Comparison of ENCODE assay signal across 11 cellular contexts in the genomic region with DNA sequence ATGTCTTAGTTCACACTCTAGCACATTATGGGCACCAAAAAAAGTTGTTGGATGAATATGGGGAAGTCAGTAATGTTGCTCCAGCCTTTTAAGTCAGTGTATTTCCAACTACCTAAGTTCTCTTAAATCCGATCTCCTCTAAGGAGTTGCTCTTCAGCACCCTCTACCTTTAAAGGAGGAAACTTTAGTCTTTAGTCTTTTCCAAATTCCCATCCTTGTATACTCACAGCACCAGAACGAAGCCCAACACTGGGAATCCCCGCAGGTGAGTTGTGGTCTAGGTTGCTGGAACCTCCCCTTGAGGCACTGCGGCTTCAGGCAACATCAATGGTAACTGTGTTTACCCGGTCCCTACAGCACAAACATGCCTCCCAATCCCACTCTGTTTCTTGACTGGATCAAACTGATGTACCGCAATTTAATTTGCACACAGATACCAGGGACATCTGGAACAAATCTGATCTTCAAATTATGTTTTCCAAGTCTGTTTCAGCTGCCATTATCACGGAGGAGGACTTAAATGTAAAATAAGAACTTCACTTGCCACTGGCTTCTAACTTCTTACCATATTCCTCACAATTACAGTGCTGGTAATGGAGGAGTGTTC.
DNase-seq lines count a peak whose midpoint lies in the region; ATAC-seq, FAIRE-seq and TF ChIP-seq lines count a peak whose summit lies in the region.
"Had no signal": no experiment of that assay in that cellular context is flagged by ENCODE, and none has a peak within 500 bp of the region (broad histone marks: within the 10 kb centered on the region; RNA-seq: fewer than 3 reads in every experiment).

No MANE protein-coding gene starts in this region.

- no peak overlapping the region for H3K4me3 Mint-ChIP-seq in GM23338
- H3K4me3 Mint-ChIP-seq: IgD-negative memory B cell had no signal

- H3K36me3 Mint-ChIP-seq in GM23338 (ENCODE audit: low read depth), result peaks cover 35% of the 10 kb centered on the region

- 0 out of 2 replicates have a peak, but pooled peaks cover 10% of the 10 kb centered on the region for H3F3A ChIP-seq in GM23338 (replicated peaks; ENCODE audit: low read depth)

- H2AFZ ChIP-seq in GM23338 (no peak overlapping the region), endothelial cell of umbilical vein (ENCODE audit: low read depth, low read length) (no peak overlapping the region), osteoblast (ENCODE audit: low read length) (no peak overlapping the region)

- no peaks in the 10 kb centered on the region for H3K27me3 ChIP-seq in GM23338 (ENCODE audit: insufficient read depth)
- H3K27me3 ChIP-seq in endothelial cell of umbilical vein (ENCODE audit: control insufficient read depth in 2 of 2, insufficient read depth in 2 of 2, low read length in 2 of 2), result no peaks in the 10 kb centered on the region
- no peaks in the 10 kb centered on the region for H3K27me3 ChIP-seq in osteoblast (ENCODE audit: insufficient read depth, low read length)
- H3K27me3 ChIP-seq: SJSA1 had no signal

- no peak overlapping the region for H3K4me3 ChIP-seq in GM23338
- no peak overlapping the region for H3K4me3 ChIP-seq in endothelial cell of umbilical vein (replicated peaks in 1 of 3; ENCODE audit: insufficient read depth in 1 of 3, low read depth in 1 of 3, low read length in 3 of 3)
- no peak overlapping the region for H3K4me3 ChIP-seq in osteoblast (ENCODE audit: insufficient read depth, low read length)
- H3K4me3 ChIP-seq: SJSA1 had no signal

- CTCF ChIA-PET in endothelial cell of umbilical vein (lab: Charles Lee), result interaction anchor here (1.9 kb wide), 1 partner anchor 197 kb away, joined by 8 read pairs; no protein-coding TSS in a partner anchor

- H3K9me1 ChIP-seq in endothelial cell of umbilical vein (replicated peaks; ENCODE audit: control insufficient read depth, extremely low read depth, insufficient read depth, low read length), result peaks cover 6% of the 10 kb centered on the region

- no peak for TF ChIP-seq POLR2A in endothelial cell of umbilical vein (IDR thresholded peaks at IDR 0.05; ENCODE audit: low read depth, low read length)

- peaks cover 9% of the 10 kb centered on the region for H3K27me3 Mint-ChIP-seq in GM23338 (ENCODE audit: insufficient read depth, low read depth, poor library complexity)
- H3K27me3 Mint-ChIP-seq: IgD-negative memory B cell had no signal

- TF ChIP-seq CTCF in GM23338 (conservative IDR thresholded peaks at IDR 0.05; ENCODE audit: low read depth in 2 of 2) (peak; percentile 49 to 55), endothelial cell of umbilical vein (IDR thresholded peaks at IDR 0.05; ENCODE audit: extremely low read depth in 1 of 2, insufficient read depth in 1 of 2, low read depth in 1 of 2, low read length in 2 of 2) (no peak), osteoblast (IDR thresholded peaks at IDR 0.05; ENCODE audit: extremely low read depth, low read depth, low read length) (peak; percentile 58)

- dilution Hi-C loops in endothelial cell of umbilical vein (cut with MboI; ENCODE audit: extremely low pct_ligation_motif_present, low sequenced_read_pairs), result no loop called here

- H3K4me1 Mint-ChIP-seq in GM23338, result peaks cover 64% of the 10 kb centered on the region

- H3K9me3 ChIP-seq in endothelial cell of umbilical vein (replicated peaks; ENCODE audit: control insufficient read depth, insufficient read depth, low read length), result no peaks in the 10 kb centered on the region
- H3K9me3 ChIP-seq in osteoblast (ENCODE audit: low read depth, low read length), result no peaks in the 10 kb centered on the region
- H3K9me3 ChIP-seq: SJSA1 had no signal

- H3K4me1 ChIP-seq in GM23338 (ENCODE audit: insufficient read depth), result peaks cover 31% of the 10 kb centered on the region
- peaks cover 15% of the 10 kb centered on the region for H3K4me1 ChIP-seq in endothelial cell of umbilical vein (ENCODE audit: control insufficient read depth, extremely low read depth, insufficient read depth, low read length)
- no peaks in the 10 kb centered on the region for H3K4me1 ChIP-seq in osteoblast (ENCODE audit: insufficient read depth, low read length)
- H3K4me1 ChIP-seq: SJSA1 had no signal

- POLR2A ChIA-PET in endothelial cell of umbilical vein (lab: Charles Lee), result no interaction called here

- H3K9me3 Mint-ChIP-seq in GM23338, result peaks cover 9% of the 10 kb centered on the region; the same call in 2 of the 3 replicates
- H3K9me3 Mint-ChIP-seq: IgD-negative memory B cell had no signal

- intact Hi-C loops in endothelial cell of umbilical vein (cut with micrococcal nuclease), result no loop called here

- peak; percentile 85 for DNase-seq in GM23338 (ENCODE audit: low spot score)
- peak; percentile 67 for DNase-seq in NCI-H69 (lab: John Stamatoyannopoulos, UW)
- DNase-seq in endothelial cell of umbilical vein (ENCODE audit: low read depth, low spot score), result no peak
- DNase-seq in osteoblast (ENCODE audit: insufficient read length, low spot score, missing footprints), result no peak
- DNase-seq in LoVo (ENCODE audit: low spot score), result no peak
- DNase-seq in activated CD4-positive, alpha-beta T cell treated with anti-CD3 and anti-CD28 coated beads, Interleukin-2, amount 50 U/mL, for 1 hour, result no peak
- no peak for DNase-seq in NCI-H510A treated with DMSO at 0.1 percent for 48 hours (lab: John Stamatoyannopoulos, UW)
- DNase-seq: hippocampal formation had no signal

- peaks cover 96% of the 10 kb centered on the region for H3K79me2 ChIP-seq in GM23338 (replicated peaks; ENCODE audit: insufficient read depth)
- no peaks in the 10 kb centered on the region for H3K79me2 ChIP-seq in endothelial cell of umbilical vein (ENCODE audit: control insufficient read depth, insufficient read depth, low read length)
- H3K79me2 ChIP-seq in osteoblast (ENCODE audit: insufficient read depth, low read length), result no peaks in the 10 kb centered on the region

- H3K27ac Mint-ChIP-seq in GM23338, result no peak overlapping the region
- H3K27ac Mint-ChIP-seq: IgD-negative memory B cell had no signal

- no peak overlapping the region for H3K9ac ChIP-seq in endothelial cell of umbilical vein (replicated peaks; ENCODE audit: extremely low read depth, insufficient read depth, low read length)

- H4K20me1 ChIP-seq in GM23338 (replicated peaks; ENCODE audit: insufficient read depth) (peaks cover 31% of the 10 kb centered on the region), endothelial cell of umbilical vein (replicated peaks; ENCODE audit: control insufficient read depth, extremely low read depth, insufficient read depth, low read length) (peaks cover 5% of the 10 kb centered on the region), osteoblast (ENCODE audit: insufficient read depth, low read length) (no peaks in the 10 kb centered on the region)

- peak; percentile 55 for FAIRE-seq in endothelial cell of umbilical vein (lab: Jason Lieb, UNC)

- H3K9me2 ChIP-seq in GM23338 (ENCODE audit: insufficient read depth), result no peaks in the 10 kb centered on the region

- H3K27ac ChIP-seq in GM23338 (ENCODE audit: low read depth) (no peak overlapping the region), endothelial cell of umbilical vein (ENCODE audit: insufficient read depth, low read depth, low read length) (no peak overlapping the region), osteoblast (ENCODE audit: low read depth, low read length) (no peak overlapping the region)
- H3K27ac ChIP-seq: SJSA1 had no signal

- no TSS peak for BruUV-seq in endothelial cell of umbilical vein (replicated peaks; lab: Mats Ljungman, UMichigan)

- ATAC-seq in GM23338 (peak; percentile 72), GM18517 (IDR thresholded peaks at IDR 0.05; ENCODE audit: unreplicated experiment) (no peak)

- no peak overlapping the region for H3K4me2 ChIP-seq in GM23338
- no peak overlapping the region for H3K4me2 ChIP-seq in endothelial cell of umbilical vein (ENCODE audit: insufficient read depth, low read length)
- no peak overlapping the region for H3K4me2 ChIP-seq in osteoblast (ENCODE audit: insufficient read depth, low read length)

- no peaks in the 10 kb centered on the region for H3K36me3 ChIP-seq in GM23338 (ENCODE audit: insufficient read depth)
- H3K36me3 ChIP-seq in endothelial cell of umbilical vein (ENCODE audit: control insufficient read depth in 2 of 2, extremely low read depth in 1 of 2, insufficient read depth in 2 of 2, low read length in 2 of 2), result peaks cover 0 to 2% of the 10 kb centered on the region in 2 experiments
- H3K36me3 ChIP-seq in osteoblast (ENCODE audit: insufficient read depth, low read length), result no peaks in the 10 kb centered on the region
- H3K36me3 ChIP-seq: SJSA1 had no signal

TF ChIP-seq in GM23338, 12 proteins besides CTCF, POLR2A, EP300 and RAD21 (continues in another document):
- TF ChIP-seq JUNB (IDR thresholded peaks at IDR 0.05; ENCODE audit: unreplicated experiment) (no peak), STAT1 (IDR thresholded peaks at IDR 0.05; ENCODE audit: unreplicated experiment) (no peak), ZNF331 (CRISPR knock-in tag; IDR thresholded peaks at IDR 0.05; ENCODE audit: low read depth) (no peak)

TF ChIP-seq in endothelial cell of umbilical vein, 7 proteins besides CTCF, POLR2A, EP300 and RAD21:
- TF ChIP-seq EZH2 (IDR thresholded peaks at IDR 0.05; ENCODE audit: borderline replicate concordance, low read depth, low read length, severe bottlenecking) (no peak), MYC (IDR thresholded peaks at IDR 0.05; ENCODE audit: low read depth, low read length) (no peak), FOS (IDR thresholded peaks at IDR 0.05; ENCODE audit: borderline replicate concordance, insufficient read depth, low read length) (no peak), GATA2 (IDR thresholded peaks at IDR 0.05; ENCODE audit: insufficient read depth, insufficient read length, low read depth, low read length) (no peak), JUN (IDR thresholded peaks at IDR 0.05; ENCODE audit: borderline replicate concordance, insufficient read depth, insufficient read length, low read depth) (no peak), POLR2AphosphoS5 (IDR thresholded peaks at IDR 0.05; ENCODE audit: insufficient read depth, low read depth, low read length) (no peak)
- TF ChIP-seq, protein P1, sequence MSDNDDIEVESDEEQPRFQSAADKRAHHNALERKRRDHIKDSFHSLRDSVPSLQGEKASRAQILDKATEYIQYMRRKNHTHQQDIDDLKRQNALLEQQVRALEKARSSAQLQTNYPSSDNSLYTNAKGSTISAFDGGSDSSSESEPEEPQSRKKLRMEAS (IDR thresholded peaks at IDR 0.05; ENCODE audit: insufficient read depth, insufficient read length), result no peak

Comparison
In these comparisons a context has a peak if more than half of its experiments do, and no peak if none do; other contexts are left out.
1. DNase-seq: peak in GM23338 (single experiment) and NCI-H69 (single experiment); none in endothelial cell of umbilical vein (single experiment), osteoblast (single experiment), LoVo (single experiment), activated CD4-positive, alpha-beta T cell treated with anti-CD3 and anti-CD28 coated beads, Interleukin-2, amount 50 U/mL, for 1 hour (single experiment) and NCI-H510A treated with DMSO at 0.1 percent for 48 hours (single experiment).
2. CTCF ChIP-seq: peak in GM23338 (2 of 2) and osteoblast (single experiment); none in endothelial cell of umbilical vein (0 of 2).